Comparison of ENCODE assay signal across 1 cellular context in the genomic region with DNA sequence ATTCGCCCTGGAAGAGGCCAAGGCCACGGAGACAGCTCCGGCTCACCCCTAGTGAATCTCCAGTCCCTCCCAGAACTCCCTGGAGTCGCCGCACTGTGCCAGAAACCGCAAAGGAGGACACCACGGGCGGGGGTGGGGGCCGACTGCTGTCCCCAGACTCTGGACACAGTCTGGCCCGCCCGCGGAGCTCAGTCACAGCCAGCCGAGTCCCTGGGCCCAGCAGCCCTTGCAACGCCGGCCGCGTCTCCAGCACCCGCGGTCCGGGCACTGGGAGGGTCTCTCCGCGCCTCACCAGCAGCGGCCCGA.
A peak's percentile ranks its signal among the peaks of the same experiment; 100 is the strongest.
TF ChIP-seq lines count a peak whose summit lies in the region.

No MANE protein-coding gene starts in this region.

TF ChIP-seq in GM12878, 131 proteins besides CTCF, POLR2A, EP300 and RAD21:
- TF ChIP-seq RUNX3 (IDR thresholded peaks at IDR 0.05; ENCODE audit: low read length) (peak; percentile 51), BACH1 (IDR thresholded peaks at IDR 0.05; ENCODE audit: borderline replicate concordance) (peak; percentile 40; the same call in 1 of the 2 replicates), IKZF2 (IDR thresholded peaks at IDR 0.05) (no peak)
